19 cellular contexts compared by ENCODE assay signal in the genomic region with DNA sequence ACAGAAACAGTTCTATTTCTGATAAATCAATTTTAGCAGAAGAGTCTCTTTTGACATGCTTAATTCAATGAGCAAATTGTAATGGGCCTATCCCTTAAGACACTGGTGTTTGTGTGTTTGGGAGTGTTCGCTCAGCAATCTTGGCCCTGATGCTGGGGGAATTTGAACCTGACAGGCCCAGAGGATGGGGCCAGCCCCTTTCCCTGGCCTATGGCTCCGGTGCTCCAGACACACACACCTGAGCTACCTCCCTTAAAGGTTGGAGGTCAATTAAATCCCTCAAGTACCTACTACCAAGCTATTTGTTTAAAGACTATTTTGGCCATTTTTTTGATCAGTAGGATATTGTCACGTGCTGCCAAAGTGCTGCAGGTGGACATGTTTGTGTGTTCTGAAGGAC.
"Had no signal": no experiment of that assay in that cellular context is flagged by ENCODE, and none has a peak within 500 bp of the region (broad histone marks: within the 10 kb centered on the region; RNA-seq: fewer than 3 reads in every experiment).

No MANE protein-coding gene starts in this region.

- ATAC-seq: left lung; lower lobe of right lung; naive thymus-derived CD8-positive, alpha-beta T cell; stimulated activated effector memory CD8-positive, alpha-beta T cell treated with anti-CD3 and anti-CD28 coated beads, Interleukin-12 subunit alpha, Interleukin-12 subunit beta, amount 100 ng/mL, for 72 hours had no signal

- DNase-seq: effector CD4-positive, alpha-beta T cell; kidney; left lung; lower lobe of right lung; naive thymus-derived CD8-positive, alpha-beta T cell; stimulated activated CD4-positive, alpha-beta T cell treated with anti-CD3 and anti-CD28 coated beads, Interleukin-2, amount 100 ng/mL, for 24 hours; stimulated activated CD4-positive, alpha-beta T cell treated with anti-CD3 and anti-CD28 coated beads, Interleukin-4, amount 100 ng/mL, for 24 hours; stimulated activated naive CD4-positive, alpha-beta T cell treated with Interleukin-2 at 50 U/mL for 16 hours; stomach; trophoblast cell had no signal

- FAIRE-seq: colon, frontal cortex, kidney, pancreas had no signal

- H3K4me1 ChIP-seq: pancreas, thyroid gland, vagina had no signal

- H3K27ac ChIP-seq: hepatocyte, left lung, lower lobe of right lung, pancreas, stomach, thyroid gland, vagina had no signal

- H3K4me2 ChIP-seq: hepatocyte, smooth muscle cell had no signal

- H3K36me3 ChIP-seq: left lung, lower lobe of right lung, pancreas, stomach, thyroid gland, vagina had no signal

- H3K27me3 ChIP-seq: dorsolateral prefrontal cortex, hepatocyte, left lung, pancreas, stomach, thyroid gland, vagina had no signal

- H2AFZ ChIP-seq: hepatocyte had no signal

- H3K4me3 ChIP-seq: hepatocyte, left lung, lower lobe of right lung, pancreas, smooth muscle cell, stomach, thyroid gland, vagina had no signal

- H3K9me3 ChIP-seq: left lung, lower lobe of right lung, pancreas, stomach, thyroid gland, vagina had no signal
